ENCODE assay signal across 1 cellular context in genomic region chr3:123066896-123067688, GRCh38.
TF ChIP-seq lines count a peak whose summit lies in the region.

TSS of gene PDIA5 (plus strand) at chr3:123067025. CDS start at chr3:123067165, 140 bp downstream.

TF ChIP-seq in HEK293, 187 proteins besides CTCF, POLR2A, EP300 and RAD21 (continued from another document and continues in another):
- TF ChIP-seq, protein P1, sequence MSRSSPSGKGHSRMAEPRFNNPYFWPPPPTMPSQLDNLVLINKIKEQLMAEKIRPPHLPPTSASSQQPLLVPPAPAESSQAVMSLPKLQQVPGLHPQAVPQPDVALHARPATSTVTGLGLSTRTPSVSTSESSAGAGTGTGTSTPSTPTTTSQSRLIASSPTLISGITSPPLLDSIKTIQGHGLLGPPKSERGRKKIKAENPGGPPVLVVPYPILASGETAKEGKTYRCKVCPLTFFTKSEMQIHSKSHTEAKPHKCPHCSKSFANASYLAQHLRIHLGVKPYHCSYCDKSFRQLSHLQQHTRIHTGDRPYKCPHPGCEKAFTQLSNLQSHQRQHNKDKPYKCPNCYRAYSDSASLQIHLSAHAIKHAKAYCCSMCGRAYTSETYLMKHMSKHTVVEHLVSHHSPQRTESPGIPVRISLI (tag by site-specific recombination; IDR thresholded peaks at IDR 0.05) = no peak
- TF ChIP-seq ZNF341 (tag by site-specific recombination; IDR thresholded peaks at IDR 0.05; ENCODE audit: low read depth) = no peak; the same call in 1 of the 2 replicates
- peak; percentile 69; the same call in 1 of the 2 replicates for TF ChIP-seq ZBTB48 (tag by site-specific recombination; IDR thresholded peaks at IDR 0.05)
- no peak for TF ChIP-seq PRDM1 (tag by site-specific recombination; IDR thresholded peaks at IDR 0.05)
- TF ChIP-seq ZNF280D (tag by site-specific recombination; IDR thresholded peaks at IDR 0.05) = no peak
- TF ChIP-seq INSM2 (tag by site-specific recombination; IDR thresholded peaks at IDR 0.05) = no peak
- TF ChIP-seq ZNF214 (tag by site-specific recombination; IDR thresholded peaks at IDR 0.05; ENCODE audit: borderline replicate concordance) = no peak
- TF ChIP-seq ZFP41 (tag by site-specific recombination; IDR thresholded peaks at IDR 0.05; ENCODE audit: borderline replicate concordance) = no peak
- no peak for TF ChIP-seq ZNF561 (tag by site-specific recombination; IDR thresholded peaks at IDR 0.05; ENCODE audit: borderline replicate concordance)
- TF ChIP-seq ZNF747 (tag by site-specific recombination; IDR thresholded peaks at IDR 0.05) = no peak
- TF ChIP-seq ZNF670 (tag by site-specific recombination; IDR thresholded peaks at IDR 0.05; ENCODE audit: low read depth) = no peak
- TF ChIP-seq SALL2 (tag by site-specific recombination; IDR thresholded peaks at IDR 0.05; ENCODE audit: borderline replicate concordance) = no peak
- TF ChIP-seq, protein P2, sequence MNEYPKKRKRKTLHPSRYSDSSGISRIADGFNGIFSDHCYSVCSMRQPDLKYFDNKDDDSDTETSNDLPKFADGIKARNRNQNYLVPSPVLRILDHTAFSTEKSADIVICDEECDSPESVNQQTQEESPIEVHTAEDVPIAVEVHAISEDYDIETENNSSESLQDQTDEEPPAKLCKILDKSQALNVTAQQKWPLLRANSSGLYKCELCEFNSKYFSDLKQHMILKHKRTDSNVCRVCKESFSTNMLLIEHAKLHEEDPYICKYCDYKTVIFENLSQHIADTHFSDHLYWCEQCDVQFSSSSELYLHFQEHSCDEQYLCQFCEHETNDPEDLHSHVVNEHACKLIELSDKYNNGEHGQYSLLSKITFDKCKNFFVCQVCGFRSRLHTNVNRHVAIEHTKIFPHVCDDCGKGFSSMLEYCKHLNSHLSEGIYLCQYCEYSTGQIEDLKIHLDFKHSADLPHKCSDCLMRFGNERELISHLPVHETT (tag by site-specific recombination; IDR thresholded peaks at IDR 0.05) = no peak
- TF ChIP-seq ZNF24 (tag by site-specific recombination; IDR thresholded peaks at IDR 0.05) = no peak
- TF ChIP-seq ZNF555 (tag by site-specific recombination; conservative IDR thresholded peaks at IDR 0.05) = no peak
- TF ChIP-seq PRDM10 (tag by site-specific recombination; IDR thresholded peaks at IDR 0.05) = peak; percentile 51; the same call in 1 of the 2 replicates
- TF ChIP-seq ZNF354C (tag by site-specific recombination; IDR thresholded peaks at IDR 0.05; ENCODE audit: borderline replicate concordance, low read depth) = no peak
- TF ChIP-seq ZNF292 (tag by site-specific recombination; IDR thresholded peaks at IDR 0.05; ENCODE audit: borderline replicate concordance, low read depth) = no peak
- no peak for TF ChIP-seq TCF7L2 (IDR thresholded peaks at IDR 0.05; ENCODE audit: borderline replicate concordance, low read depth, low read length)
- no peak for TF ChIP-seq ZNF518A (tag by site-specific recombination; conservative IDR thresholded peaks at IDR 0.05; ENCODE audit: low read depth)
- peak; percentile 64; the same call in 1 of the 2 replicates for TF ChIP-seq KLF17 (tag by site-specific recombination; IDR thresholded peaks at IDR 0.05)
- TF ChIP-seq, protein P3, sequence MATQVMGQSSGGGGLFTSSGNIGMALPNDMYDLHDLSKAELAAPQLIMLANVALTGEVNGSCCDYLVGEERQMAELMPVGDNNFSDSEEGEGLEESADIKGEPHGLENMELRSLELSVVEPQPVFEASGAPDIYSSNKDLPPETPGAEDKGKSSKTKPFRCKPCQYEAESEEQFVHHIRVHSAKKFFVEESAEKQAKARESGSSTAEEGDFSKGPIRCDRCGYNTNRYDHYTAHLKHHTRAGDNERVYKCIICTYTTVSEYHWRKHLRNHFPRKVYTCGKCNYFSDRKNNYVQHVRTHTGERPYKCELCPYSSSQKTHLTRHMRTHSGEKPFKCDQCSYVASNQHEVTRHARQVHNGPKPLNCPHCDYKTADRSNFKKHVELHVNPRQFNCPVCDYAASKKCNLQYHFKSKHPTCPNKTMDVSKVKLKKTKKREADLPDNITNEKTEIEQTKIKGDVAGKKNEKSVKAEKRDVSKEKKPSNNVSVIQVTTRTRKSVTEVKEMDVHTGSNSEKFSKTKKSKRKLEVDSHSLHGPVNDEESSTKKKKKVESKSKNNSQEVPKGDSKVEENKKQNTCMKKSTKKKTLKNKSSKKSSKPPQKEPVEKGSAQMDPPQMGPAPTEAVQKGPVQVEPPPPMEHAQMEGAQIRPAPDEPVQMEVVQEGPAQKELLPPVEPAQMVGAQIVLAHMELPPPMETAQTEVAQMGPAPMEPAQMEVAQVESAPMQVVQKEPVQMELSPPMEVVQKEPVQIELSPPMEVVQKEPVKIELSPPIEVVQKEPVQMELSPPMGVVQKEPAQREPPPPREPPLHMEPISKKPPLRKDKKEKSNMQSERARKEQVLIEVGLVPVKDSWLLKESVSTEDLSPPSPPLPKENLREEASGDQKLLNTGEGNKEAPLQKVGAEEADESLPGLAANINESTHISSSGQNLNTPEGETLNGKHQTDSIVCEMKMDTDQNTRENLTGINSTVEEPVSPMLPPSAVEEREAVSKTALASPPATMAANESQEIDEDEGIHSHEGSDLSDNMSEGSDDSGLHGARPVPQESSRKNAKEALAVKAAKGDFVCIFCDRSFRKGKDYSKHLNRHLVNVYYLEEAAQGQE (tag by site-specific recombination; IDR thresholded peaks at IDR 0.05) = no peak; the same call in 1 of the 2 replicates
- 0 out of 2 replicates have a peak, but pooled peaks have one; percentile 7 for TF ChIP-seq ZBTB11 (tag by site-specific recombination; conservative IDR thresholded peaks at IDR 0.05; ENCODE audit: low read depth)
- TF ChIP-seq MZF1 (tag by site-specific recombination; IDR thresholded peaks at IDR 0.05; ENCODE audit: borderline replicate concordance) = peak; percentile 52; the same call in 1 of the 2 replicates
- TF ChIP-seq KLF1 (tag by site-specific recombination; IDR thresholded peaks at IDR 0.05) = no peak; the same call in 1 of the 2 replicates
